Comparison of ENCODE assay signal across 20 cellular contexts in genomic region chr3:4723921-4724698, GRCh38.
A peak's percentile ranks its signal among the peaks of the same experiment; 100 is the strongest.
DNase-seq lines count a peak whose midpoint lies in the region; ATAC-seq, FAIRE-seq and TF ChIP-seq lines count a peak whose summit lies in the region.
"Had no signal": no experiment of that assay in that cellular context is flagged by ENCODE, and none has a peak within 500 bp of the region (broad histone marks: within the 10 kb centered on the region; RNA-seq: fewer than 3 reads in every experiment).

No MANE protein-coding gene starts in this region.

- H3K27me3 ChIP-seq in esophagus squamous epithelium (no peaks in the 10 kb centered on the region), small intestine (ENCODE audit: control insufficient read depth in 2 of 2, insufficient read depth in 2 of 2, low read length in 2 of 2) (no peaks in the 10 kb centered on the region)
- H3K27me3 ChIP-seq in effector memory CD4-positive, alpha-beta T cell (replicated peaks; ENCODE audit: control insufficient read depth, insufficient read depth, low read length, poor library complexity, severe bottlenecking): no peaks in the 10 kb centered on the region
- H3K27me3 ChIP-seq: MG63, neural progenitor cell, Peyer's patch had no signal

- FAIRE-seq in small intestine (lab: Jason Lieb, UNC): no peak

- 43 to 66% methylated on average over 5 to 10 of the region's 11 CpGs for WGBS in esophagus squamous epithelium, 2 donors
- 51 to 75% (median 55%) methylated on average over 11 of the region's 11 CpGs for WGBS in small intestine, 3 donors

- peaks cover 64% of the 10 kb centered on the region for H3K4me1 Mint-ChIP-seq in activated naive CD4-positive, alpha-beta T cell treated with anti-CD3 and anti-CD28 coated beads, Interleukin-2, amount 10 ng/mL, durations not matched to agents 7 days and 5 days
- H3K4me1 Mint-ChIP-seq in activated CD8-positive, alpha-beta T cell treated with anti-CD3 and anti-CD28 coated beads, Interleukin-2, amount 10 ng/mL, durations not matched to agents 7 days and 5 days (ENCODE audit: low read depth): peaks cover 68% of the 10 kb centered on the region

- no peak for TF ChIP-seq CTCF in esophagus squamous epithelium (IDR thresholded peaks at IDR 0.05)

- DNase-seq in activated naive CD4-positive, alpha-beta T cell treated with anti-CD3 and anti-CD28 coated beads, Interleukin-2, amount 10 ng/mL, durations not matched to agents 7 days and 5 days: no peak
- no peak for DNase-seq in activated naive CD4-positive, alpha-beta T cell (lab: John Stamatoyannopoulos, UW)
- DNase-seq in activated CD8-positive, alpha-beta T cell treated with anti-CD3 and anti-CD28 coated beads, Interleukin-2, amount 10 ng/mL, durations not matched to agents 7 days and 5 days: no peak
- DNase-seq in esophagus squamous epithelium (lab: John Stamatoyannopoulos, UW) (no peak), small intestine (peak; percentile 47), HPDE6-E6E7 (ENCODE audit: extremely low spot score) (no peak)
- DNase-seq in effector memory CD4-positive, alpha-beta T cell: no peak
- DNase-seq: activated CD4-positive, alpha-beta T cell treated with anti-CD3 and anti-CD28 coated beads for 36 hours; CD8-positive, alpha-beta T cell; left cardiac atrium; MG63; NCI-H146; NCI-H82; Peyer's patch had no signal

- ATAC-seq in activated CD8-positive, alpha-beta T cell treated with anti-CD3 and anti-CD28 coated beads, Interleukin-2, amount 10 ng/mL, durations not matched to agents 7 days and 5 days: no peak
- no peak for ATAC-seq in GM19324 (IDR thresholded peaks at IDR 0.05; ENCODE audit: low FRiP score, unreplicated experiment)
- ATAC-seq: activated CD4-positive, alpha-beta T cell treated with anti-CD3 and anti-CD28 coated beads for 36 hours; CD8-positive, alpha-beta T cell; left cardiac atrium had no signal

- H3K4me3 ChIP-seq in esophagus squamous epithelium: no peak overlapping the region
- H3K4me3 ChIP-seq in small intestine (ENCODE audit: low read depth in 1 of 2, low read length in 2 of 2): no peak overlapping the region
- no peak overlapping the region for H3K4me3 ChIP-seq in effector memory CD4-positive, alpha-beta T cell (ENCODE audit: insufficient read depth, low read depth, low read length, poor library complexity, severe bottlenecking)
- H3K4me3 ChIP-seq: MG63, neural progenitor cell, Peyer's patch, SK-N-MC, thoracic aorta had no signal

- peaks cover 21% of the 10 kb centered on the region for H3K36me3 Mint-ChIP-seq in activated naive CD4-positive, alpha-beta T cell treated with anti-CD3 and anti-CD28 coated beads, Interleukin-2, amount 10 ng/mL, durations not matched to agents 7 days and 5 days
- H3K36me3 Mint-ChIP-seq in activated CD8-positive, alpha-beta T cell treated with anti-CD3 and anti-CD28 coated beads, Interleukin-2, amount 10 ng/mL, durations not matched to agents 7 days and 5 days (ENCODE audit: low read depth): peaks cover 55% of the 10 kb centered on the region
- H3K36me3 Mint-ChIP-seq: neural progenitor cell had no signal

- H3K27ac ChIP-seq in esophagus squamous epithelium (peak overlapping the region; percentile 54 to 86 (median 75)), small intestine (ENCODE audit: low read depth in 1 of 2, low read length in 1 of 2) (no peak overlapping the region)
- H3K27ac ChIP-seq in effector memory CD4-positive, alpha-beta T cell (ENCODE audit: insufficient read depth, low read length, poor library complexity, severe bottlenecking): no peak overlapping the region
- H3K27ac ChIP-seq: neural progenitor cell, Peyer's patch, SK-N-MC had no signal

- POLR2A ChIA-PET in activated CD8-positive, alpha-beta T cell treated with anti-CD3 and anti-CD28 coated beads, Interleukin-2, amount 10 ng/mL, durations not matched to agents 7 days and 5 days (lab: Charles Lee): no interaction called here

- intact Hi-C loops in esophagus squamous epithelium (cut with DNase I): loop anchor here (5.0 kb wide), 1 partner anchor 253 kb away; the partner anchor contains the start of gene BHLHE40

- CTCF ChIA-PET in activated naive CD4-positive, alpha-beta T cell treated with anti-CD3 and anti-CD28 coated beads, Interleukin-2, amount 10 ng/mL, durations not matched to agents 7 days and 5 days (lab: Charles Lee): interaction anchor here (0.6 to 1.7 kb wide), 4 partner anchors 12 to 171 kb away, joined by 3 to 4 read pairs (median 3); no protein-coding TSS in a partner anchor
- CTCF ChIA-PET in activated CD8-positive, alpha-beta T cell treated with anti-CD3 and anti-CD28 coated beads, Interleukin-2, amount 10 ng/mL, durations not matched to agents 7 days and 5 days (lab: Charles Lee): interaction anchor here (1.4 to 2.1 kb wide), 5 partner anchors 10 to 252 kb away, joined by 3 to 19 read pairs (median 5); no protein-coding TSS in a partner anchor

- H3K4me3 Mint-ChIP-seq in activated naive CD4-positive, alpha-beta T cell treated with anti-CD3 and anti-CD28 coated beads, Interleukin-2, amount 10 ng/mL, durations not matched to agents 7 days and 5 days: no peak overlapping the region
- H3K4me3 Mint-ChIP-seq in activated CD8-positive, alpha-beta T cell treated with anti-CD3 and anti-CD28 coated beads, Interleukin-2, amount 10 ng/mL, durations not matched to agents 7 days and 5 days: no peak overlapping the region
- H3K4me3 Mint-ChIP-seq: activated CD4-positive, alpha-beta T cell treated with anti-CD3 and anti-CD28 coated beads for 36 hours; activated naive CD4-positive, alpha-beta T cell treated with anti-CD3 and anti-CD28 coated beads, Interleukin-2, amount 50 U/mL, for 24 hours; CD8-positive, alpha-beta T cell; IgD-negative memory B cell; neural progenitor cell had no signal

- H3K27ac Mint-ChIP-seq in activated naive CD4-positive, alpha-beta T cell treated with anti-CD3 and anti-CD28 coated beads, Interleukin-2, amount 10 ng/mL, durations not matched to agents 7 days and 5 days: peak overlapping the region; percentile 62
- H3K27ac Mint-ChIP-seq in activated CD8-positive, alpha-beta T cell treated with anti-CD3 and anti-CD28 coated beads, Interleukin-2, amount 10 ng/mL, durations not matched to agents 7 days and 5 days: peak overlapping the region; percentile 54
- H3K27ac Mint-ChIP-seq: activated CD4-positive, alpha-beta T cell treated with anti-CD3 and anti-CD28 coated beads for 36 hours; activated naive CD4-positive, alpha-beta T cell treated with anti-CD3 and anti-CD28 coated beads, Interleukin-2, amount 50 U/mL, for 24 hours; CD8-positive, alpha-beta T cell; neural progenitor cell had no signal

- H3K27me3 Mint-ChIP-seq in activated naive CD4-positive, alpha-beta T cell treated with anti-CD3 and anti-CD28 coated beads, Interleukin-2, amount 10 ng/mL, durations not matched to agents 7 days and 5 days: no peaks in the 10 kb centered on the region
- H3K27me3 Mint-ChIP-seq in activated CD8-positive, alpha-beta T cell treated with anti-CD3 and anti-CD28 coated beads, Interleukin-2, amount 10 ng/mL, durations not matched to agents 7 days and 5 days (ENCODE audit: low read depth): no peaks in the 10 kb centered on the region
- H3K27me3 Mint-ChIP-seq: activated CD4-positive, alpha-beta T cell treated with anti-CD3 and anti-CD28 coated beads for 36 hours; activated naive CD4-positive, alpha-beta T cell treated with anti-CD3 and anti-CD28 coated beads, Interleukin-2, amount 50 U/mL, for 24 hours; IgD-negative memory B cell had no signal

- H3K36me3 ChIP-seq in esophagus squamous epithelium (peaks cover 0 to 15% (median 0%) of the 10 kb centered on the region in 3 donors), small intestine (ENCODE audit: control insufficient read depth in 2 of 2, insufficient read depth in 2 of 2, low read length in 2 of 2) (no peaks in the 10 kb centered on the region)
- peaks cover 5% of the 10 kb centered on the region for H3K36me3 ChIP-seq in effector memory CD4-positive, alpha-beta T cell (ENCODE audit: control insufficient read depth, insufficient read depth, low read length)
- H3K36me3 ChIP-seq: MG63, neural progenitor cell had no signal

- peaks cover 0 to 70% (median 45%) of the 10 kb centered on the region in 3 donors for H3K4me1 ChIP-seq in esophagus squamous epithelium
- peaks cover 3 to 10% of the 10 kb centered on the region in 2 donors for H3K4me1 ChIP-seq in small intestine (ENCODE audit: control insufficient read depth in 2 of 2, insufficient read depth in 1 of 2, low read depth in 1 of 2, low read length in 1 of 2)
- peaks cover 4% of the 10 kb centered on the region for H3K4me1 ChIP-seq in effector memory CD4-positive, alpha-beta T cell (ENCODE audit: control insufficient read depth, insufficient read depth, low read length, poor library complexity, severe bottlenecking)

- H3K9me3 Mint-ChIP-seq in activated naive CD4-positive, alpha-beta T cell treated with anti-CD3 and anti-CD28 coated beads, Interleukin-2, amount 10 ng/mL, durations not matched to agents 7 days and 5 days: no peaks in the 10 kb centered on the region
- no peaks in the 10 kb centered on the region for H3K9me3 Mint-ChIP-seq in activated CD8-positive, alpha-beta T cell treated with anti-CD3 and anti-CD28 coated beads, Interleukin-2, amount 10 ng/mL, durations not matched to agents 7 days and 5 days (ENCODE audit: insufficient read depth)
- H3K9me3 Mint-ChIP-seq: activated naive CD4-positive, alpha-beta T cell treated with anti-CD3 and anti-CD28 coated beads, Interleukin-2, amount 50 U/mL, for 24 hours; CD8-positive, alpha-beta T cell; IgD-negative memory B cell; neural progenitor cell had no signal

- no peaks in the 10 kb centered on the region for H3K9me3 ChIP-seq in esophagus squamous epithelium
- no peaks in the 10 kb centered on the region for H3K9me3 ChIP-seq in small intestine (ENCODE audit: control insufficient read depth, low read depth)
- no peaks in the 10 kb centered on the region for H3K9me3 ChIP-seq in effector memory CD4-positive, alpha-beta T cell (ENCODE audit: control insufficient read depth, low read length)
- H3K9me3 ChIP-seq: MG63, Peyer's patch, thoracic aorta had no signal

- no peak for TF ChIP-seq POLR2A in esophagus squamous epithelium (IDR thresholded peaks at IDR 0.05)

Comparison
In these comparisons a context has a peak if more than half of its experiments do, and no peak if none do; other contexts are left out.
1. H3K27ac ChIP-seq: peak in esophagus squamous epithelium (4 of 4); none in small intestine (0 of 2) and effector memory CD4-positive, alpha-beta T cell (single experiment).